1 cellular context compared by ENCODE assay signal in the genomic region with DNA sequence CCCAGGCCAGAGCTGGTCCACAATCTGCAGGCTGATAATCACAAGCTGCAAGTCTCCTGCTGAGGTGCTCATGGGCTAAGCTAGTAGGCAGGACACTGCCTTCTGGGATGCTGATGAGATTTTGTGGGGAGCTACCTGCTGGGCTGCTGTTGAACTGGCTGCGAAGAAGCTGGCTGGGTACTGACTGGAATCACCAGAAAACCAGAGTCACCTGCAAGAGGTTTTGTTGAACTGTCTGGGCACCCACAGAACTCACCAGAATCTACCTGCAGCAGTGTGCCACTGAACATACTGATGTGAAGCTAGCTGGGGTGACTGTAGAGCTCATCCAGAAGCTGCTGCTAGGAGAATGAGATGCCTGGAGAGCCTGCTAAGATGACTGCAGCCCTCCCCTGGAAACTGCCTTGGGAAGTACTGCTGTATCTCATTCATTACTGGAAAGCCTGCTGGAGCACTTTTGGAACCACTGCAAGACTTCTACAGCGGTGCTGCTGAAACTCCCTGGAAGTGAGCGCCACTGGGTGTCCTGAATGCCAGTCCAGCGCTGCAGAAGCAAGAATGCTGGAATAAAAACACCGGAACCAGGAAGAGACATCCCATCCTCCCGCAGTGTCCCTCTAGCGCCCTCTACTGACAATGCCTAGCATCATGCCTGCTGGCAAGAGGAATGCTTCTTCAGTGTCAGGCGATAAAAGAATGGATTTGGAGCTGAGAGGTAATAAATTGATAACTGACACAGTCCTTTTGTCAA.
TF ChIP-seq lines count a peak whose summit lies in the region.

No MANE protein-coding gene starts in this region.

TF ChIP-seq in HepG2, 621 proteins besides CTCF, POLR2A, EP300 and RAD21 (continued from another document and continues in another):
- TF ChIP-seq ZNF281 (CRISPR knock-in tag; IDR thresholded peaks at IDR 0.05; ENCODE audit: borderline replicate concordance) (no peak), KAT2B (IDR thresholded peaks at IDR 0.05; ENCODE audit: borderline replicate concordance, low read depth, low read length) (no peak), ZNF350 (CRISPR knock-in tag; IDR thresholded peaks at IDR 0.05; ENCODE audit: borderline replicate concordance, low read depth) (peak; percentile 67), ZNF3 (CRISPR knock-in tag; IDR thresholded peaks at IDR 0.05) (no peak), HCFC1 (IDR thresholded peaks at IDR 0.05; ENCODE audit: low read depth, low read length) (no peak), ZNF615 (CRISPR knock-in tag; IDR thresholded peaks at IDR 0.05; ENCODE audit: borderline replicate concordance) (no peak), THAP7 (CRISPR knock-in tag; IDR thresholded peaks at IDR 0.05) (0 out of 2 replicates have a peak, but pooled peaks have one; percentile 55), ZNF570 (CRISPR knock-in tag; IDR thresholded peaks at IDR 0.05; ENCODE audit: borderline replicate concordance) (no peak), HOXA3 (CRISPR knock-in tag; IDR thresholded peaks at IDR 0.05) (peak; percentile 27; the same call in 1 of the 2 replicates), CBFB (CRISPR knock-in tag; IDR thresholded peaks at IDR 0.05) (no peak), SNAPC2 (CRISPR knock-in tag; IDR thresholded peaks at IDR 0.05) (0 out of 2 replicates have a peak, but pooled peaks have one; percentile 42), ZNF761 (CRISPR knock-in tag; conservative IDR thresholded peaks at IDR 0.05) (no peak), FOXO1 (CRISPR knock-in tag; IDR thresholded peaks at IDR 0.05) (peak; percentile 54; the same call in 1 of the 2 replicates), STAG1 (CRISPR knock-in tag; IDR thresholded peaks at IDR 0.05) (peak; percentile 92), SIN3A (IDR thresholded peaks at IDR 0.05; ENCODE audit: borderline replicate concordance, low read depth, low read length) (peak; percentile 28; the same call in 1 of the 2 replicates), ATF5 (CRISPR knock-in tag; IDR thresholded peaks at IDR 0.05; ENCODE audit: low read depth) (no peak), FOXA3 (CRISPR knock-in tag; IDR thresholded peaks at IDR 0.05) (0 out of 2 replicates have a peak, but pooled peaks have one; percentile 23), ZBTB40 (IDR thresholded peaks at IDR 0.05) (no peak), ZBTB40 (CRISPR knock-in tag; IDR thresholded peaks at IDR 0.05) (0 out of 2 replicates have a peak, but pooled peaks have one; percentile 33), ZMYM4 (CRISPR knock-in tag; IDR thresholded peaks at IDR 0.05) (peak; percentile 89), ZNF33A (CRISPR knock-in tag; IDR thresholded peaks at IDR 0.05; ENCODE audit: borderline replicate concordance) (no peak), ZNF713 (CRISPR knock-in tag; IDR thresholded peaks at IDR 0.05) (no peak), ZFYVE20 (CRISPR knock-in tag; IDR thresholded peaks at IDR 0.05; ENCODE audit: borderline replicate concordance, low read depth) (no peak), SETDB1 (CRISPR knock-in tag; IDR thresholded peaks at IDR 0.05; ENCODE audit: borderline replicate concordance) (no peak), KLF9 (CRISPR knock-in tag; IDR thresholded peaks at IDR 0.05; ENCODE audit: low read depth) (0 out of 2 replicates have a peak, but pooled peaks have one; percentile 34), POLR2G (IDR thresholded peaks at IDR 0.05; ENCODE audit: low read depth, low read length) (no peak), PATZ1 (CRISPR knock-in tag; IDR thresholded peaks at IDR 0.05) (no peak), HDAC2 (CRISPR knock-in tag; IDR thresholded peaks at IDR 0.05) (peak; percentile 49; the same call in 1 of the 2 replicates)
- TF ChIP-seq, protein P1, sequence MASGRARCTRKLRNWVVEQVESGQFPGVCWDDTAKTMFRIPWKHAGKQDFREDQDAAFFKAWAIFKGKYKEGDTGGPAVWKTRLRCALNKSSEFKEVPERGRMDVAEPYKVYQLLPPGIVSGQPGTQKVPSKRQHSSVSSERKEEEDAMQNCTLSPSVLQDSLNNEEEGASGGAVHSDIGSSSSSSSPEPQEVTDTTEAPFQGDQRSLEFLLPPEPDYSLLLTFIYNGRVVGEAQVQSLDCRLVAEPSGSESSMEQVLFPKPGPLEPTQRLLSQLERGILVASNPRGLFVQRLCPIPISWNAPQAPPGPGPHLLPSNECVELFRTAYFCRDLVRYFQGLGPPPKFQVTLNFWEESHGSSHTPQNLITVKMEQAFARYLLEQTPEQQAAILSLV (CRISPR knock-in tag; IDR thresholded peaks at IDR 0.05; ENCODE audit: borderline replicate concordance) = no peak
- TF ChIP-seq, protein P2, sequence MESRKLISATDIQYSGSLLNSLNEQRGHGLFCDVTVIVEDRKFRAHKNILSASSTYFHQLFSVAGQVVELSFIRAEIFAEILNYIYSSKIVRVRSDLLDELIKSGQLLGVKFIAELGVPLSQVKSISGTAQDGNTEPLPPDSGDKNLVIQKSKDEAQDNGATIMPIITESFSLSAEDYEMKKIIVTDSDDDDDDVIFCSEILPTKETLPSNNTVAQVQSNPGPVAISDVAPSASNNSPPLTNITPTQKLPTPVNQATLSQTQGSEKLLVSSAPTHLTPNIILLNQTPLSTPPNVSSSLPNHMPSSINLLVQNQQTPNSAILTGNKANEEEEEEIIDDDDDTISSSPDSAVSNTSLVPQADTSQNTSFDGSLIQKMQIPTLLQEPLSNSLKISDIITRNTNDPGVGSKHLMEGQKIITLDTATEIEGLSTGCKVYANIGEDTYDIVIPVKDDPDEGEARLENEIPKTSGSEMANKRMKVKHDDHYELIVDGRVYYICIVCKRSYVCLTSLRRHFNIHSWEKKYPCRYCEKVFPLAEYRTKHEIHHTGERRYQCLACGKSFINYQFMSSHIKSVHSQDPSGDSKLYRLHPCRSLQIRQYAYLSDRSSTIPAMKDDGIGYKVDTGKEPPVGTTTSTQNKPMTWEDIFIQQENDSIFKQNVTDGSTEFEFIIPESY (CRISPR knock-in tag; IDR thresholded peaks at IDR 0.05) = no peak
- TF ChIP-seq, protein P3, sequence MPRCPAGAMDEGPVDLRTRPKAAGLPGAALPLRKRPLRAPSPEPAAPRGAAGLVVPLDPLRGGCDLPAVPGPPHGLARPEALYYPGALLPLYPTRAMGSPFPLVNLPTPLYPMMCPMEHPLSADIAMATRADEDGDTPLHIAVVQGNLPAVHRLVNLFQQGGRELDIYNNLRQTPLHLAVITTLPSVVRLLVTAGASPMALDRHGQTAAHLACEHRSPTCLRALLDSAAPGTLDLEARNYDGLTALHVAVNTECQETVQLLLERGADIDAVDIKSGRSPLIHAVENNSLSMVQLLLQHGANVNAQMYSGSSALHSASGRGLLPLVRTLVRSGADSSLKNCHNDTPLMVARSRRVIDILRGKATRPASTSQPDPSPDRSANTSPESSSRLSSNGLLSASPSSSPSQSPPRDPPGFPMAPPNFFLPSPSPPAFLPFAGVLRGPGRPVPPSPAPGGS (CRISPR knock-in tag; IDR thresholded peaks at IDR 0.05) = no peak
- TF ChIP-seq, protein P4, sequence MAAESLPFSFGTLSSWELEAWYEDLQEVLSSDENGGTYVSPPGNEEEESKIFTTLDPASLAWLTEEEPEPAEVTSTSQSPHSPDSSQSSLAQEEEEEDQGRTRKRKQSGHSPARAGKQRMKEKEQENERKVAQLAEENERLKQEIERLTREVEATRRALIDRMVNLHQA (CRISPR knock-in tag; IDR thresholded peaks at IDR 0.05) = no peak
- TF ChIP-seq, protein P5, sequence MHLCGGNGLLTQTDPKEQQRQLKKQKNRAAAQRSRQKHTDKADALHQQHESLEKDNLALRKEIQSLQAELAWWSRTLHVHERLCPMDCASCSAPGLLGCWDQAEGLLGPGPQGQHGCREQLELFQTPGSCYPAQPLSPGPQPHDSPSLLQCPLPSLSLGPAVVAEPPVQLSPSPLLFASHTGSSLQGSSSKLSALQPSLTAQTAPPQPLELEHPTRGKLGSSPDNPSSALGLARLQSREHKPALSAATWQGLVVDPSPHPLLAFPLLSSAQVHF (CRISPR knock-in tag; IDR thresholded peaks at IDR 0.05) = no peak
